In genomic region chr9:99834474-99834873, GRCh38 we compare ENCODE assay signal across 14 cellular contexts. TPM values are rescaled to one million over a fixed set of nuclear protein-coding genes. Genes with fewer than 3 reads are reported as not detected.
A peak's percentile ranks its signal among the peaks of the same experiment; 100 is the strongest.
DNase-seq lines count a peak whose midpoint lies in the region; ATAC-seq and TF ChIP-seq lines count a peak whose summit lies in the region.
"Had no signal": no experiment of that assay in that cellular context is flagged by ENCODE, and none has a peak within 500 bp of the region (broad histone marks: within the 10 kb centered on the region; RNA-seq: fewer than 3 reads in every experiment).

No MANE protein-coding gene starts in this region.

- H3K9ac ChIP-seq in endodermal cell (ENCODE audit: extremely low read depth, low read length, poor library complexity, severe bottlenecking), result no peak overlapping the region

- peaks cover 28% of the 10 kb centered on the region for H3K27me3 ChIP-seq in endodermal cell (ENCODE audit: control insufficient read depth, insufficient read depth, low read length, poor library complexity, severe bottlenecking)

- H3K27ac ChIP-seq in endodermal cell (ENCODE audit: low read depth, low read length), result no peak overlapping the region

- H3K36me3 ChIP-seq in endodermal cell (ENCODE audit: control insufficient read depth, insufficient read depth, low read length), result no peaks in the 10 kb centered on the region
- H3K36me3 ChIP-seq: HAP-1 had no signal

- intact Hi-C loops in activated CD8-positive, alpha-beta T cell treated with anti-CD3 and anti-CD28 coated beads for 36 hours (cut with micrococcal nuclease), result no loop called here
- intact Hi-C loops in Right ventricle myocardium superior (cut with DNase I), result no loop called here

- peaks cover 10% of the 10 kb centered on the region for H3K4me1 Mint-ChIP-seq in activated CD8-positive, alpha-beta T cell treated with anti-CD3 and anti-CD28 coated beads for 36 hours (ENCODE audit: low read depth)
- peaks cover 8% of the 10 kb centered on the region for H3K4me1 Mint-ChIP-seq in activated CD8-positive, alpha-beta T cell treated with anti-CD3 and anti-CD28 coated beads, Interleukin-2, amount 10 ng/mL, durations not matched to agents 7 days and 5 days (ENCODE audit: low read depth)
- H3K4me1 Mint-ChIP-seq in endodermal cell, result peaks cover 36% of the 10 kb centered on the region
- H3K4me1 Mint-ChIP-seq: CD4-positive, alpha-beta memory T cell had no signal

- H3K9me3 Mint-ChIP-seq in activated CD8-positive, alpha-beta T cell treated with anti-CD3 and anti-CD28 coated beads for 36 hours, result no peaks in the 10 kb centered on the region
- no peaks in the 10 kb centered on the region for H3K9me3 Mint-ChIP-seq in activated CD8-positive, alpha-beta T cell treated with anti-CD3 and anti-CD28 coated beads, Interleukin-2, amount 10 ng/mL, durations not matched to agents 7 days and 5 days (ENCODE audit: insufficient read depth)
- H3K9me3 Mint-ChIP-seq in endodermal cell, result no peaks in the 10 kb centered on the region
- H3K9me3 Mint-ChIP-seq: CD4-positive, alpha-beta memory T cell had no signal

- peaks cover 84% of the 10 kb centered on the region for H3K36me3 Mint-ChIP-seq in activated CD8-positive, alpha-beta T cell treated with anti-CD3 and anti-CD28 coated beads for 36 hours (ENCODE audit: low read depth)
- no peaks in the 10 kb centered on the region for H3K36me3 Mint-ChIP-seq in activated CD8-positive, alpha-beta T cell treated with anti-CD3 and anti-CD28 coated beads, Interleukin-2, amount 10 ng/mL, durations not matched to agents 7 days and 5 days (ENCODE audit: low read depth)
- no peaks in the 10 kb centered on the region for H3K36me3 Mint-ChIP-seq in endodermal cell (ENCODE audit: low read depth)
- H3K36me3 Mint-ChIP-seq: CD4-positive, alpha-beta memory T cell had no signal

- no peaks in the 10 kb centered on the region for H3K9me3 ChIP-seq in endodermal cell (ENCODE audit: control insufficient read depth, low read length)
- H3K9me3 ChIP-seq: HAP-1 had no signal

- DNase-seq in activated CD8-positive, alpha-beta T cell treated with anti-CD3 and anti-CD28 coated beads for 36 hours, result no peak
- DNase-seq in activated CD8-positive, alpha-beta T cell treated with anti-CD3 and anti-CD28 coated beads, Interleukin-2, amount 10 ng/mL, durations not matched to agents 7 days and 5 days, result no peak
- DNase-seq in NCI-H146 (lab: John Stamatoyannopoulos, UW), result peak; percentile 41
- peak; percentile 72 for DNase-seq in endodermal cell
- no peak for DNase-seq in Right ventricle myocardium superior
- DNase-seq: C1 segment of cervical spinal cord; Calu3; CD4-positive, alpha-beta memory T cell; COR-L47; DMS79 treated with DMSO at 0.1 percent for 48 hours; GOT3 had no signal

- POLR2A ChIA-PET in activated CD8-positive, alpha-beta T cell treated with anti-CD3 and anti-CD28 coated beads for 36 hours (lab: Charles Lee), result interaction anchor here (1.2 kb wide), 1 partner anchor 26 kb away, joined by 3 read pairs; no protein-coding TSS in a partner anchor
- POLR2A ChIA-PET in activated CD8-positive, alpha-beta T cell treated with anti-CD3 and anti-CD28 coated beads, Interleukin-2, amount 10 ng/mL, durations not matched to agents 7 days and 5 days (lab: Charles Lee), result no interaction called here

- TF ChIP-seq CTCF in activated CD8-positive, alpha-beta T cell treated with anti-CD3 and anti-CD28 coated beads for 36 hours (IDR thresholded peaks at IDR 0.05), result no peak
- TF ChIP-seq CTCF in endodermal cell (conservative IDR thresholded peaks at IDR 0.05), result no peak

- 25 to 44% methylated on average over 1 to 3 of the region's 3 CpGs for WGBS in endodermal cell (ENCODE audit: insufficient coverage in 1 of 2, insufficient read length in 1 of 2), 2 experiments

- no peak overlapping the region for H3K4me3 Mint-ChIP-seq in activated CD8-positive, alpha-beta T cell treated with anti-CD3 and anti-CD28 coated beads for 36 hours
- no peak overlapping the region for H3K4me3 Mint-ChIP-seq in activated CD8-positive, alpha-beta T cell treated with anti-CD3 and anti-CD28 coated beads, Interleukin-2, amount 10 ng/mL, durations not matched to agents 7 days and 5 days
- H3K4me3 Mint-ChIP-seq in endodermal cell, result no peak overlapping the region
- H3K4me3 Mint-ChIP-seq: CD4-positive, alpha-beta memory T cell had no signal

- no peak overlapping the region for H3K4me3 ChIP-seq in endodermal cell (ENCODE audit: low read length)
- H3K4me3 ChIP-seq: HAP-1 had no signal

- H3K27me3 Mint-ChIP-seq in activated CD8-positive, alpha-beta T cell treated with anti-CD3 and anti-CD28 coated beads for 36 hours, result no peaks in the 10 kb centered on the region
- no peaks in the 10 kb centered on the region for H3K27me3 Mint-ChIP-seq in activated CD8-positive, alpha-beta T cell treated with anti-CD3 and anti-CD28 coated beads, Interleukin-2, amount 10 ng/mL, durations not matched to agents 7 days and 5 days (ENCODE audit: low read depth)
- peaks cover 28% of the 10 kb centered on the region for H3K27me3 Mint-ChIP-seq in endodermal cell (ENCODE audit: insufficient read depth)

- CTCF ChIA-PET in activated CD8-positive, alpha-beta T cell treated with anti-CD3 and anti-CD28 coated beads for 36 hours (lab: Charles Lee), result interaction anchor here (1.5 kb wide), 1 partner anchor 10 kb away, joined by 7 read pairs; no protein-coding TSS in a partner anchor
- CTCF ChIA-PET in activated CD8-positive, alpha-beta T cell treated with anti-CD3 and anti-CD28 coated beads, Interleukin-2, amount 10 ng/mL, durations not matched to agents 7 days and 5 days (lab: Charles Lee), result interaction anchor here (1.7 to 6.8 kb wide), 2 partner anchors 10 to 489 kb away, joined by 3 to 45 read pairs; partner anchors contain the start of gene NR4A3

- no peak for ATAC-seq in activated CD8-positive, alpha-beta T cell treated with anti-CD3 and anti-CD28 coated beads for 36 hours
- ATAC-seq in activated CD8-positive, alpha-beta T cell treated with anti-CD3 and anti-CD28 coated beads, Interleukin-2, amount 10 ng/mL, durations not matched to agents 7 days and 5 days, result no peak
- ATAC-seq in HG03571 (IDR thresholded peaks at IDR 0.05; ENCODE audit: unreplicated experiment), result no peak
- ATAC-seq in Right ventricle myocardium superior (ENCODE audit: poor library complexity), result no peak
- ATAC-seq in GM21423 (IDR thresholded peaks at IDR 0.05; ENCODE audit: unreplicated experiment), result no peak

- peaks cover 20% of the 10 kb centered on the region for H3K4me1 ChIP-seq in endodermal cell (ENCODE audit: control insufficient read depth, insufficient read depth, low read length)
- H3K4me1 ChIP-seq: HAP-1 had no signal

- peak overlapping the region; percentile 1 for H3K27ac Mint-ChIP-seq in activated CD8-positive, alpha-beta T cell treated with anti-CD3 and anti-CD28 coated beads for 36 hours
- no peak overlapping the region for H3K27ac Mint-ChIP-seq in activated CD8-positive, alpha-beta T cell treated with anti-CD3 and anti-CD28 coated beads, Interleukin-2, amount 10 ng/mL, durations not matched to agents 7 days and 5 days
- peak overlapping the region; percentile 54 for H3K27ac Mint-ChIP-seq in endodermal cell
- H3K27ac Mint-ChIP-seq: CD4-positive, alpha-beta memory T cell had no signal

RNA-seq across cellular contexts. Expression of gene NR4A3, which starts 12.8 kb away (rescaled TPM):
- 100 to 1,000 TPM; 112 to 113 TPM for total RNA-seq in activated CD8-positive, alpha-beta T cell treated with anti-CD3 and anti-CD28 coated beads for 36 hours
- total RNA-seq in activated CD8-positive, alpha-beta T cell treated with anti-CD3 and anti-CD28 coated beads, Interleukin-2, amount 10 ng/mL, durations not matched to agents 7 days and 5 days, result under 1 TPM; 0.26 to 0.29 TPM
- total RNA-seq in endodermal cell (under 1 TPM; 0.37 to 0.75 TPM), Right ventricle myocardium superior (3.7 TPM)
- 0.85 TPM for polyA plus RNA-seq in endodermal cell (2013, experiment 1 of 2)
- polyA plus RNA-seq in endodermal cell (2013, experiment 2 of 2), result 1.2 TPM

Comparison
In these comparisons a context has a peak if more than half of its experiments do, and no peak if none do; other contexts are left out.
1. RNA of gene NR4A3, which starts 12.8 kb away (total RNA-seq): 112 to 113 TPM in activated CD8-positive, alpha-beta T cell treated with anti-CD3 and anti-CD28 coated beads for 36 hours; 3.7 TPM in Right ventricle myocardium superior (single experiment), 0.37 to 0.75 TPM in endodermal cell and 0.26 to 0.29 TPM in activated CD8-positive, alpha-beta T cell treated with anti-CD3 and anti-CD28 coated beads, Interleukin-2, amount 10 ng/mL, durations not matched to agents 7 days and 5 days; every median in the first group is over 10 times any median in the second.
2. DNase-seq: peak in NCI-H146 (single experiment) and endodermal cell (single experiment); none in activated CD8-positive, alpha-beta T cell treated with anti-CD3 and anti-CD28 coated beads for 36 hours (single experiment), activated CD8-positive, alpha-beta T cell treated with anti-CD3 and anti-CD28 coated beads, Interleukin-2, amount 10 ng/mL, durations not matched to agents 7 days and 5 days (single experiment) and Right ventricle myocardium superior (single experiment).